In the genomic region with DNA sequence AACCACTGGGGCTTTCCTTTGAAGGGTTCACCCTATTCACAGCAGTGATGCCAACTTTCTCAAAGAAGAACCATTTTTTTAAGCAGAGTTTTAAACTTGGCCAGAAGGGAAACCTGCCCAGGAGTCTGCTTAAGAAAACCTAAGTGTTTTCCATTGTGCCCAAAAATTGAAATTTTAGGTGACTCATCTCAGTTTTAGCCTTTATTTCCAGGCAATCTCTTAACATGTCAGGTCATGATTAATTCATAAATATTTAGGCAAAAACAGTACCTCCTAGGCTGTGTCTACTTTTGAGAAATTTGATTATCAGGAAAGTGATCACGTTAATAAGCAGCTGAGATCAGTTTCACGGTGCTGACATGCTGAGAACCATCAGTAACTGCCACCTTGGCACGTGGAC, we compare ENCODE assay signal across 23 cellular contexts.
"Had no signal": no experiment of that assay in that cellular context is flagged by ENCODE, and none has a peak within 500 bp of the region (broad histone marks: within the 10 kb centered on the region; RNA-seq: fewer than 3 reads in every experiment).

No MANE protein-coding gene starts in this region.

- H3K27me3 Mint-ChIP-seq: activated B cell treated with CpG ODN at 0.5 μM for 24 hours; activated CD4-positive, alpha-beta memory T cell treated with anti-CD3 and anti-CD28 coated beads, Interleukin-2, amount 10 ng/mL, durations not matched to agents 7 days and 5 days; activated CD8-positive, alpha-beta memory T cell treated with anti-CD3 and anti-CD28 coated beads, Interleukin-2, amount 10 ng/mL, durations not matched to agents 7 days and 5 days; activated T-helper 17 cell treated with anti-CD3 and anti-CD28 coated beads, Interleukin-2, amount 50 U/mL, for 72 hours; stimulated activated naive B cell treated with anti-CD40 and anti-IgM and Interleukin-4, amounts not matched to agents 10 μg/mL and 1 μg/mL and 100 μg/mL, for 72 hours; T-cell had no signal

- H3K27ac ChIP-seq: dorsolateral prefrontal cortex, gastrocnemius medialis, heart left ventricle, ovary, sigmoid colon, spleen, tibial artery had no signal

- H3K36me3 ChIP-seq: ovary had no signal

- H3K4me3 ChIP-seq: dorsolateral prefrontal cortex, gastrocnemius medialis, heart left ventricle, ovary, sigmoid colon, spleen, tibial artery had no signal

- H3K27me3 ChIP-seq: dorsolateral prefrontal cortex, gastrocnemius medialis, heart left ventricle, ovary, sigmoid colon, spleen, tibial artery had no signal

- H3K4me1 ChIP-seq: heart left ventricle had no signal

- H3K4me1 Mint-ChIP-seq: activated CD4-positive, alpha-beta memory T cell treated with anti-CD3 and anti-CD28 coated beads, Interleukin-2, amount 10 ng/mL, durations not matched to agents 7 days and 5 days; activated CD8-positive, alpha-beta memory T cell treated with anti-CD3 and anti-CD28 coated beads, Interleukin-2, amount 10 ng/mL, durations not matched to agents 7 days and 5 days; activated naive CD8-positive, alpha-beta T cell treated with anti-CD3 and anti-CD28 coated beads for 36 hours; activated T-helper 17 cell treated with anti-CD3 and anti-CD28 coated beads, Interleukin-2, amount 50 U/mL, for 72 hours; naive thymus-derived CD8-positive, alpha-beta T cell; T-cell had no signal

- FAIRE-seq: colon, urothelium cell line had no signal

- H3K27ac Mint-ChIP-seq: activated B cell treated with CpG ODN at 0.5 μM for 24 hours; activated CD4-positive, alpha-beta memory T cell treated with anti-CD3 and anti-CD28 coated beads, Interleukin-2, amount 10 ng/mL, durations not matched to agents 7 days and 5 days; activated CD8-positive, alpha-beta memory T cell treated with anti-CD3 and anti-CD28 coated beads, Interleukin-2, amount 10 ng/mL, durations not matched to agents 7 days and 5 days; activated naive CD8-positive, alpha-beta T cell treated with anti-CD3 and anti-CD28 coated beads for 36 hours; activated T-helper 17 cell treated with anti-CD3 and anti-CD28 coated beads, Interleukin-2, amount 50 U/mL, for 72 hours; naive thymus-derived CD8-positive, alpha-beta T cell; stimulated activated naive B cell treated with anti-CD40 and anti-IgM and Interleukin-4, amounts not matched to agents 10 μg/mL and 1 μg/mL and 100 μg/mL, for 72 hours; T-cell had no signal

- DNase-seq: activated B cell treated with CpG ODN at 0.5 μM for 24 hours; activated CD4-positive, alpha-beta memory T cell treated with anti-CD3 and anti-CD28 coated beads, Interleukin-2, amount 10 ng/mL, durations not matched to agents 7 days and 5 days; activated CD4-positive, alpha-beta T cell treated with anti-CD3 and anti-CD28 coated beads for 48 hours; activated CD8-positive, alpha-beta memory T cell treated with anti-CD3 and anti-CD28 coated beads, Interleukin-2, amount 10 ng/mL, durations not matched to agents 7 days and 5 days; activated naive CD4-positive, alpha-beta T cell; activated naive CD8-positive, alpha-beta T cell treated with anti-CD3 and anti-CD28 coated beads for 36 hours; activated T-cell treated with anti-CD3 and anti-CD28 coated beads, Interleukin-2, amount 50 U/mL, for 1 hour; amniotic stem cell; dorsolateral prefrontal cortex; erythroblast; gastrocnemius medialis; heart left ventricle; mesendoderm; naive thymus-derived CD8-positive, alpha-beta T cell; ovary; sigmoid colon; spleen; stimulated activated naive B cell treated with anti-CD40 and anti-IgM and Interleukin-4, amounts not matched to agents 10 μg/mL and 1 μg/mL and 100 μg/mL, for 72 hours; T-cell; tibial artery had no signal

- H3K4me3 Mint-ChIP-seq: activated B cell treated with CpG ODN at 0.5 μM for 24 hours; activated CD4-positive, alpha-beta memory T cell treated with anti-CD3 and anti-CD28 coated beads, Interleukin-2, amount 10 ng/mL, durations not matched to agents 7 days and 5 days; activated CD8-positive, alpha-beta memory T cell treated with anti-CD3 and anti-CD28 coated beads, Interleukin-2, amount 10 ng/mL, durations not matched to agents 7 days and 5 days; activated naive CD8-positive, alpha-beta T cell treated with anti-CD3 and anti-CD28 coated beads for 36 hours; activated T-helper 17 cell treated with anti-CD3 and anti-CD28 coated beads, Interleukin-2, amount 50 U/mL, for 72 hours; naive thymus-derived CD8-positive, alpha-beta T cell; stimulated activated naive B cell treated with anti-CD40 and anti-IgM and Interleukin-4, amounts not matched to agents 10 μg/mL and 1 μg/mL and 100 μg/mL, for 72 hours; T-cell had no signal

- H3K36me3 Mint-ChIP-seq: activated CD8-positive, alpha-beta memory T cell treated with anti-CD3 and anti-CD28 coated beads, Interleukin-2, amount 10 ng/mL, durations not matched to agents 7 days and 5 days; activated naive CD8-positive, alpha-beta T cell treated with anti-CD3 and anti-CD28 coated beads for 36 hours; naive thymus-derived CD8-positive, alpha-beta T cell; T-cell had no signal

- H3K9me3 ChIP-seq: gastrocnemius medialis, heart left ventricle, ovary, sigmoid colon, spleen, tibial artery had no signal

- ATAC-seq: activated CD8-positive, alpha-beta memory T cell treated with anti-CD3 and anti-CD28 coated beads, Interleukin-2, amount 10 ng/mL, durations not matched to agents 7 days and 5 days; activated T-helper 17 cell treated with anti-CD3 and anti-CD28 coated beads, Interleukin-2, amount 50 U/mL, for 72 hours; gastrocnemius medialis; heart left ventricle; naive thymus-derived CD8-positive, alpha-beta T cell; stimulated activated naive B cell treated with anti-CD40 and anti-IgM and Interleukin-4, amounts not matched to agents 10 μg/mL and 1 μg/mL and 100 μg/mL, for 72 hours; T-cell had no signal

- H3K9me3 Mint-ChIP-seq: activated B cell treated with CpG ODN at 0.5 μM for 24 hours; activated CD4-positive, alpha-beta memory T cell treated with anti-CD3 and anti-CD28 coated beads, Interleukin-2, amount 10 ng/mL, durations not matched to agents 7 days and 5 days; activated naive CD8-positive, alpha-beta T cell treated with anti-CD3 and anti-CD28 coated beads for 36 hours; activated T-helper 17 cell treated with anti-CD3 and anti-CD28 coated beads, Interleukin-2, amount 50 U/mL, for 72 hours; naive thymus-derived CD8-positive, alpha-beta T cell; stimulated activated naive B cell treated with anti-CD40 and anti-IgM and Interleukin-4, amounts not matched to agents 10 μg/mL and 1 μg/mL and 100 μg/mL, for 72 hours; T-cell had no signal
